In genomic region chr17:30345089-30345433, GRCh38 we compare ENCODE assay signal across 15 cellular contexts. TPM values are rescaled to one million over a fixed set of nuclear protein-coding genes. Genes with fewer than 3 reads are reported as not detected.
DNase-seq lines count a peak whose midpoint lies in the region; ATAC-seq and TF ChIP-seq lines count a peak whose summit lies in the region.
"Had no signal": no experiment of that assay in that cellular context is flagged by ENCODE, and none has a peak within 500 bp of the region (broad histone marks: within the 10 kb centered on the region; RNA-seq: fewer than 3 reads in every experiment).

No MANE protein-coding gene starts in this region.

- 74 to 77% methylated on average over 2 of the region's 2 CpGs for WGBS in esophagus, 2 donors

- H3K4me2 ChIP-seq in OCI-LY7 (ENCODE audit: low read length): no peak overlapping the region

- DNase-seq in OCI-LY7 (ENCODE audit: low spot score): no peak
- no peak for DNase-seq in SK-N-DZ (ENCODE audit: low spot score)
- DNase-seq in T-helper 9 cell: no peak
- DNase-seq in 8988T: no peak
- DNase-seq: activated CD4-positive, alpha-beta T cell treated with anti-CD3 and anti-CD28 coated beads, Interleukin-2, amount 50 U/mL, for 1 hour; effector CD4-positive, alpha-beta T cell; NCI-H2081 treated with DMSO at 0.1 percent for 48 hours; NK-92 treated with Interleukin-12 subunit alpha and Interleukin-12 subunit beta, amount 100 ng/mL, for 24 hours; T-helper 1 cell had no signal

- CTCF ChIA-PET in OCI-LY7 (lab: Charles Lee; ENCODE audit: unreplicated experiment): no interaction called here

- H3K9me2 ChIP-seq in OCI-LY7 (ENCODE audit: insufficient read depth, low read length): no peaks in the 10 kb centered on the region

- peak overlapping the region; percentile 20 for H2AFZ ChIP-seq in ACC112 (ENCODE audit: low read length, unreplicated experiment)
- peak overlapping the region; percentile 29 for H2AFZ ChIP-seq in OCI-LY7 (ENCODE audit: low read length)

- intact Hi-C loops in OCI-LY7 (cut with micrococcal nuclease; ENCODE audit: unreplicated experiment): loop anchor here (10.0 kb wide), 1 partner anchor 210 kb away; no protein-coding TSS in a partner anchor

- POLR2A ChIA-PET in OCI-LY7 (lab: Charles Lee): interaction anchor here (0.6 to 1.2 kb wide), 2 partner anchors 19 to 24 kb away, joined by 4 read pairs; no protein-coding TSS in a partner anchor

- TF ChIP-seq CTCF in OCI-LY7 (conservative IDR thresholded peaks at IDR 0.05; ENCODE audit: low read length) (no peak), neutrophil (IDR thresholded peaks at IDR 0.05) (no peak)

- H3K27ac ChIP-seq in ACC112 (ENCODE audit: low read depth, low read length): peak overlapping the region; percentile 64
- no peak overlapping the region for H3K27ac ChIP-seq in OCI-LY7 (ENCODE audit: low read depth, low read length, poor library complexity, severe bottlenecking)
- peak overlapping the region; percentile 62 to 86 for H3K27ac ChIP-seq in esophagus (ENCODE audit: low read depth in 2 of 2, low read length in 1 of 2)
- H3K27ac ChIP-seq in neutrophil: peak overlapping the region; percentile 90

- H3K36me3 ChIP-seq in ACC112 (ENCODE audit: insufficient read depth, low read length) (no peaks in the 10 kb centered on the region), OCI-LY7 (ENCODE audit: insufficient read depth, low read length) (no peaks in the 10 kb centered on the region), esophagus (ENCODE audit: control insufficient read depth in 2 of 2, insufficient read depth in 2 of 2, low read length in 1 of 2) (no peaks in the 10 kb centered on the region), neutrophil (no peaks in the 10 kb centered on the region)

- H4K20me1 ChIP-seq in OCI-LY7 (ENCODE audit: insufficient read depth, low read length): no peaks in the 10 kb centered on the region

- H3K9me3 ChIP-seq in OCI-LY7 (ENCODE audit: low read length) (no peaks in the 10 kb centered on the region), esophagus (ENCODE audit: control insufficient read depth in 2 of 2, insufficient read depth in 1 of 2, low read depth in 1 of 2, low read length in 1 of 2) (no peaks in the 10 kb centered on the region), neutrophil (no peaks in the 10 kb centered on the region)

- H3K27me3 ChIP-seq in ACC112 (ENCODE audit: insufficient read depth, low read length) (no peaks in the 10 kb centered on the region), esophagus (ENCODE audit: control insufficient read depth in 1 of 2, insufficient read depth in 2 of 2, low read length in 2 of 2) (no peaks in the 10 kb centered on the region), neutrophil (no peaks in the 10 kb centered on the region)

- ATAC-seq in HG03354 (IDR thresholded peaks at IDR 0.05; ENCODE audit: poor library complexity, severe bottlenecking, unreplicated experiment): no peak

- H3K4me1 ChIP-seq in ACC112 (ENCODE audit: control insufficient read depth, insufficient read depth, low read length, unreplicated experiment) (peaks cover 45% of the 10 kb centered on the region), OCI-LY7 (ENCODE audit: insufficient read depth, low read length, poor library complexity, severe bottlenecking) (no peaks in the 10 kb centered on the region), esophagus (ENCODE audit: control insufficient read depth in 2 of 2, insufficient read depth in 2 of 2, low read length in 1 of 2) (no peaks in the 10 kb centered on the region), neutrophil (ENCODE audit: control insufficient read depth in 1 of 2, insufficient read depth in 1 of 2, low read depth in 1 of 2, low read length in 1 of 2) (peaks cover 56% of the 10 kb centered on the region in 2 experiments)

- H3K79me2 ChIP-seq in ACC112 (ENCODE audit: control insufficient read depth, insufficient read depth, low read length, unreplicated experiment) (no peaks in the 10 kb centered on the region), OCI-LY7 (ENCODE audit: insufficient read depth, low read depth, low read length) (no peaks in the 10 kb centered on the region)

- H3K4me3 ChIP-seq in ACC112 (ENCODE audit: low read depth, low read length) (no peak overlapping the region), OCI-LY7 (ENCODE audit: low read depth, low read length, poor library complexity, severe bottlenecking) (no peak overlapping the region), esophagus (ENCODE audit: low read depth in 1 of 2, low read length in 2 of 2) (no peak overlapping the region), neutrophil (ENCODE audit: low read depth in 1 of 2, low read length in 1 of 2) (peak overlapping the region; percentile 21 to 28)

- BruUV-seq in OCI-LY7 (replicated peaks; lab: Mats Ljungman, UMichigan): no TSS peak

RNA-seq across cellular contexts. Expression of gene TMIGD1, which starts 11.2 kb away (rescaled TPM):
- total RNA-seq in OCI-LY7 (2014; rRNA removed; shearing (Covaris generic)): not detected in 2 replicates
- total RNA-seq in OCI-LY7 (2022): not detected in 2 replicates
- not detected for polyA plus RNA-seq in esophagus
- polyA plus RNA-seq in SK-N-DZ (2014; cell fraction: cytosol; rRNA removed): not detected in 2 replicates
- not detected in 2 replicates for polyA plus RNA-seq in SK-N-DZ (2014; cell fraction: nucleus; rRNA removed)
- total RNA-seq: Daoy, kidney epithelial cell had no signal

RNA-seq across cellular contexts. Expression of gene CPD, which starts 33.7 kb away (rescaled TPM):
- total RNA-seq in OCI-LY7 (2014; rRNA removed; shearing (Covaris generic)): 16.4 and 20.7 TPM in 2 replicates
- total RNA-seq in OCI-LY7 (2022): 22.4 and 24.0 TPM in 2 replicates
- 1 to 10 TPM; 3.0 to 5.1 TPM for polyA plus RNA-seq in esophagus
- polyA plus RNA-seq in SK-N-DZ (2014; cell fraction: cytosol; rRNA removed): 16.9 and 19.7 TPM in 2 replicates
- polyA plus RNA-seq in SK-N-DZ (2014; cell fraction: nucleus; rRNA removed): 10.7 and 11.1 TPM in 2 replicates

RNA-seq across cellular contexts. Expression of gene BLMH, which starts 53.3 kb away (rescaled TPM):
- total RNA-seq in OCI-LY7 (2014; rRNA removed; shearing (Covaris generic)): 33.8 and 35.0 TPM in 2 replicates
- 65.7 and 72.7 TPM in 2 replicates for total RNA-seq in OCI-LY7 (2022)
- 10 to 100 TPM in 1 of 2 donors, 1 to 10 TPM in 1; 8.9 to 23.7 TPM for polyA plus RNA-seq in esophagus
- polyA plus RNA-seq in SK-N-DZ (2014; cell fraction: cytosol; rRNA removed): 85.9 and 99.4 TPM in 2 replicates
- polyA plus RNA-seq in SK-N-DZ (2014; cell fraction: nucleus; rRNA removed): 44.4 and 62.3 TPM in 2 replicates

Comparison
In these comparisons a context has a peak if more than half of its experiments do, and no peak if none do; other contexts are left out.
1. H3K4me3 ChIP-seq: peak in neutrophil (2 of 2); none in ACC112 (single experiment), OCI-LY7 (single experiment) and esophagus (0 of 2).